Comparison of ENCODE assay signal across 21 cellular contexts in genomic region chr1:59366352-59366751, GRCh38.
A peak's percentile ranks its signal among the peaks of the same experiment; 100 is the strongest.
DNase-seq lines count a peak whose midpoint lies in the region; ATAC-seq and TF ChIP-seq lines count a peak whose summit lies in the region.
"Had no signal": no experiment of that assay in that cellular context is flagged by ENCODE, and none has a peak within 500 bp of the region (broad histone marks: within the 10 kb centered on the region; RNA-seq: fewer than 3 reads in every experiment).

No MANE protein-coding gene starts in this region.

- H3K27ac ChIP-seq in GM23248 (peak overlapping the region; percentile 92; the same call in 1 of the 2 replicates), skeletal muscle tissue (ENCODE audit: low read depth, low read length) (peak overlapping the region; percentile 68)
- H3K27ac ChIP-seq: neural progenitor cell, VCaP had no signal

- H4K20me1 ChIP-seq in GM23248 (ENCODE audit: insufficient read depth), result no peaks in the 10 kb centered on the region

- H3K4me3 Mint-ChIP-seq in stimulated activated naive CD8-positive, alpha-beta T cell treated with anti-CD3 and anti-CD28 coated beads, Interleukin-15, amount 100 ng/mL, for 72 hours, result no peak overlapping the region
- H3K4me3 Mint-ChIP-seq: CD8-positive, alpha-beta memory T cell; neural progenitor cell had no signal

- no peak overlapping the region for H3K9ac ChIP-seq in GM23248
- no peak overlapping the region for H3K9ac ChIP-seq in skeletal muscle tissue (ENCODE audit: low read depth in 1 of 3, low read length in 3 of 3)
- H3K9ac ChIP-seq: neural progenitor cell had no signal

- ATAC-seq in SK-N-SH treated with all-trans-retinoic acid at 6 μM for 48 hours, result peak; percentile 67
- ATAC-seq in stimulated activated naive CD8-positive, alpha-beta T cell treated with anti-CD3 and anti-CD28 coated beads, Interleukin-15, amount 100 ng/mL, for 72 hours, result no peak
- ATAC-seq: K562, left colon had no signal

- H3F3A ChIP-seq in GM23248 (ENCODE audit: insufficient read depth), result peaks cover 29% of the 10 kb centered on the region

- peaks cover 0 to 12% of the 10 kb centered on the region in 2 donors for H3K9me3 Mint-ChIP-seq in stimulated activated naive CD8-positive, alpha-beta T cell treated with anti-CD3 and anti-CD28 coated beads, Interleukin-15, amount 100 ng/mL, for 72 hours
- H3K9me3 Mint-ChIP-seq: CD8-positive, alpha-beta memory T cell had no signal

- no peaks in the 10 kb centered on the region for H3K27me3 Mint-ChIP-seq in stimulated activated naive CD8-positive, alpha-beta T cell treated with anti-CD3 and anti-CD28 coated beads, Interleukin-15, amount 100 ng/mL, for 72 hours

- H3K79me2 ChIP-seq in GM23248 (ENCODE audit: insufficient read depth), result no peaks in the 10 kb centered on the region

- H3K9me2 ChIP-seq in GM23248 (ENCODE audit: insufficient read depth), result no peaks in the 10 kb centered on the region; the same call in 1 of the 2 replicates

- H3K4me2 ChIP-seq in GM23248 (ENCODE audit: unreplicated experiment), result peak overlapping the region; percentile 63
- H3K4me2 ChIP-seq: neural progenitor cell had no signal

- H3K27me3 ChIP-seq in GM23248 (replicated peaks; ENCODE audit: insufficient read depth) (no peaks in the 10 kb centered on the region), skeletal muscle tissue (ENCODE audit: control insufficient read depth in 3 of 3, insufficient read depth in 3 of 3, low read length in 3 of 3) (no peaks in the 10 kb centered on the region)
- H3K27me3 ChIP-seq: neural progenitor cell had no signal

- no peak overlapping the region for H3K27ac Mint-ChIP-seq in stimulated activated naive CD8-positive, alpha-beta T cell treated with anti-CD3 and anti-CD28 coated beads, Interleukin-15, amount 100 ng/mL, for 72 hours
- H3K27ac Mint-ChIP-seq: neural progenitor cell had no signal

- H3K4me3 ChIP-seq in GM23248, result no peak overlapping the region
- H3K4me3 ChIP-seq in fibroblast of mammary gland (ENCODE audit: control insufficient read depth, low read depth, low read length), result no peak overlapping the region
- H3K4me3 ChIP-seq in skeletal muscle tissue (ENCODE audit: low read length in 3 of 3), result no peak overlapping the region
- H3K4me3 ChIP-seq: coronary artery, K562, neural progenitor cell, thoracic aorta had no signal

- no peaks in the 10 kb centered on the region for H3K9me3 ChIP-seq in GM23248 (ENCODE audit: low read depth)
- no peaks in the 10 kb centered on the region for H3K9me3 ChIP-seq in skeletal muscle tissue (ENCODE audit: control insufficient read depth in 3 of 3, low read length in 3 of 3)
- H3K9me3 ChIP-seq: thoracic aorta had no signal

- H3K4me1 Mint-ChIP-seq in stimulated activated naive CD8-positive, alpha-beta T cell treated with anti-CD3 and anti-CD28 coated beads, Interleukin-15, amount 100 ng/mL, for 72 hours, result no peaks in the 10 kb centered on the region
- H3K4me1 Mint-ChIP-seq: CD8-positive, alpha-beta memory T cell had no signal

- H3K36me3 ChIP-seq in GM23248 (ENCODE audit: low read depth), result no peaks in the 10 kb centered on the region
- H3K36me3 ChIP-seq in skeletal muscle tissue (ENCODE audit: control insufficient read depth in 3 of 3, insufficient read depth in 3 of 3, low read length in 3 of 3), result peaks cover 0 to 4% (median 2%) of the 10 kb centered on the region in 3 donors
- H3K36me3 ChIP-seq: neural progenitor cell, thoracic aorta had no signal

- TF ChIP-seq CTCF in fibroblast of mammary gland (conservative IDR thresholded peaks at IDR 0.05; ENCODE audit: control insufficient read depth, insufficient read depth, low read depth, low read length), result no peak

- H2AFZ ChIP-seq in GM23248, result no peak overlapping the region
- H2AFZ ChIP-seq: neural progenitor cell had no signal

- DNase-seq in GM23248 (peak; percentile 31), fibroblast of mammary gland (ENCODE audit: low read depth) (peak; percentile 55), NCI-H524 treated with DMSO at 0.1 percent for 48 hours (lab: John Stamatoyannopoulos, UW) (no peak), amniotic stem cell (lab: John Stamatoyannopoulos, UW) (no peak)
- no peak for DNase-seq in activated CD8-positive, alpha-beta memory T cell treated with anti-CD3 and anti-CD28 coated beads, Interleukin-2, amount 50 U/mL, for 4 hours
- no peak for DNase-seq in stimulated activated naive CD8-positive, alpha-beta T cell treated with anti-CD3 and anti-CD28 coated beads, Interleukin-15, amount 100 ng/mL, for 72 hours
- DNase-seq: activated CD4-positive, alpha-beta T cell treated with anti-CD3 and anti-CD28 coated beads, Interleukin-2, amount 50 U/mL, for 4 hours; aorta; CD8-positive, alpha-beta memory T cell; left colon; NCI-H2081; NCI-H510A treated with DMSO at 0.1 percent for 48 hours; SIG-M5; T-helper 2 cell had no signal

- H3K4me1 ChIP-seq in GM23248 (ENCODE audit: insufficient read depth) (peaks cover 27% of the 10 kb centered on the region), skeletal muscle tissue (ENCODE audit: control insufficient read depth in 3 of 3, insufficient read depth in 3 of 3, low read length in 3 of 3) (peaks cover 15 to 16% (median 16%) of the 10 kb centered on the region in 3 donors)

- 71 to 76% methylated on average over 5 of the region's 5 CpGs for WGBS in GM23248 (ENCODE audit: low coverage in 1 of 2, low lambda C conversion rate in 2 of 2, missing lambda C conversion rate in 2 of 2), 2 experiments

- in situ Hi-C loops in GM23248 (cut with MboI), result no loop called here

TF ChIP-seq in SK-N-SH treated with all-trans-retinoic acid at 6 μM for 48 hours, 23 proteins besides CTCF, POLR2A, EP300 and RAD21 (continues in another document):
- TF ChIP-seq PATZ1 (CRISPR knock-in tag; IDR thresholded peaks at IDR 0.05; ENCODE audit: borderline replicate concordance) (peak; percentile 84; the same call in 1 of the 2 replicates), ARNTL (CRISPR knock-in tag; IDR thresholded peaks at IDR 0.05; ENCODE audit: borderline replicate concordance, low read depth) (no peak), ZNF565 (CRISPR knock-in tag; conservative IDR thresholded peaks at IDR 0.05; ENCODE audit: low read depth) (no peak), ESRRG (CRISPR knock-in tag; IDR thresholded peaks at IDR 0.05) (no peak), SNAI2 (CRISPR knock-in tag; IDR thresholded peaks at IDR 0.05) (no peak), CREB5 (CRISPR knock-in tag; IDR thresholded peaks at IDR 0.05; ENCODE audit: low read depth) (0 out of 2 replicates have a peak, but pooled peaks have one; percentile 56), TOX (CRISPR knock-in tag; IDR thresholded peaks at IDR 0.05; ENCODE audit: borderline replicate concordance) (no peak; the same call in 1 of the 2 replicates), TSHZ2 (CRISPR knock-in tag; IDR thresholded peaks at IDR 0.05) (no peak)

Comparison
In these comparisons a context has a peak if more than half of its experiments do, and no peak if none do; other contexts are left out.
1. DNase-seq: peak in GM23248 (single experiment) and fibroblast of mammary gland (single experiment); none in activated CD8-positive, alpha-beta memory T cell treated with anti-CD3 and anti-CD28 coated beads, Interleukin-2, amount 50 U/mL, for 4 hours (single experiment), NCI-H524 treated with DMSO at 0.1 percent for 48 hours (single experiment), amniotic stem cell (single experiment) and stimulated activated naive CD8-positive, alpha-beta T cell treated with anti-CD3 and anti-CD28 coated beads, Interleukin-15, amount 100 ng/mL, for 72 hours (0 of 2).